Comparison of ENCODE assay signal across 28 cellular contexts in the genomic region with DNA sequence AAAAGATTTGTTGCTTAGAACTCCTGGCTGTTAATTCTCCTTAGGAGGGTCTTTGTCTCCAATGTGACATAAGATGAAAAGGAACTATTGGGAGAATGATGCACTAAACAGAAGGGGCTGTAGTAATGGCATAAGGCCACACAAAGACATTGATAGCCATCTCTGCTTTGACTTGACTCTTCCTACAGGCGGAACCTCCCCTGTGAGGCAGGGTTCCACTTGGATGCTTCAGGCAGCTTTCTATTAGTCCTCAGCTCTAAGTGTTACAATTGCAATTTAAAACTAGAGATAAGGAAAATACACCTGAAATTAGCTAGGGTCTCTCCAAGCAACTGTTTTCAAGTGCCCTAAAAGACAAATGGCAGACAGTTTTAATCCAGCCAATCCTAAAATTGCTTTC.
"Had no signal": no experiment of that assay in that cellular context is flagged by ENCODE, and none has a peak within 500 bp of the region (broad histone marks: within the 10 kb centered on the region; RNA-seq: fewer than 3 reads in every experiment).

No MANE protein-coding gene starts in this region.

- H3K9me3 Mint-ChIP-seq: naive B cell; natural killer cell treated with Interleukin-12 subunit alpha and Interleukin-12 subunit beta and Interleukin-15 and Interleukin-18, amount 100 ng/mL, for 72 hours; stimulated activated memory B cell treated with anti-CD40 and anti-IgM and Interleukin-4, amounts not matched to agents 10 μg/mL and 1 μg/mL and 100 μg/mL, for 72 hours had no signal

- H3K4me1 ChIP-seq: lower lobe of right lung, psoas muscle, testis, upper lobe of left lung had no signal

- DNase-seq: dermis blood vessel endothelial cell; effector memory CD4-positive, alpha-beta T cell; erythroblast; esophagus squamous epithelium; hypothalamus; immature natural killer cell; islet precursor cell; kidney glomerular epithelial cell; left colon; left ventricle myocardium superior; lower lobe of right lung; naive B cell; occipital lobe; ovary; posterior cingulate gyrus; psoas muscle; right cardiac atrium; sigmoid colon; stimulated activated CD4-positive, alpha-beta T cell treated with anti-CD3 and anti-CD28 coated beads, Interleukin-2, amount 100 ng/mL, for 24 hours; stimulated activated CD4-positive, alpha-beta T cell treated with anti-CD3 and anti-CD28 coated beads, Interleukin-4, amount 100 ng/mL, for 24 hours; stimulated activated naive CD8-positive, alpha-beta T cell treated with anti-CD3 and anti-CD28 coated beads, Interleukin-15, Interleukin-2, amounts not matched to agents 100 U/mL and 50 U/mL, for 24 hours; substantia nigra; testis; tibial artery; upper lobe of left lung had no signal

- H3K36me3 ChIP-seq: esophagus squamous epithelium, lower lobe of right lung, ovary, sigmoid colon, tibial artery, upper lobe of left lung had no signal

- ATAC-seq: left colon; left ventricle myocardium superior; lower lobe of right lung; natural killer cell treated with Interleukin-12 subunit alpha and Interleukin-12 subunit beta and Interleukin-15 and Interleukin-18, amount 100 ng/mL, for 72 hours; psoas muscle; right cardiac atrium; stimulated activated memory B cell treated with anti-CD40 and anti-IgM and Interleukin-4, amounts not matched to agents 10 μg/mL and 1 μg/mL and 100 μg/mL, for 72 hours; stimulated activated naive CD8-positive, alpha-beta T cell treated with anti-CD3 and anti-CD28 coated beads, Interleukin-15, Interleukin-2, amounts not matched to agents 100 U/mL and 50 U/mL, for 24 hours had no signal

- H3K9me3 ChIP-seq: esophagus squamous epithelium, lower lobe of right lung, ovary, psoas muscle, sigmoid colon, testis, tibial artery, upper lobe of left lung had no signal

- H3K4me3 Mint-ChIP-seq: immature natural killer cell; naive B cell; natural killer cell treated with Interleukin-12 subunit alpha and Interleukin-12 subunit beta and Interleukin-15 and Interleukin-18, amount 100 ng/mL, for 72 hours; stimulated activated memory B cell treated with anti-CD40 and anti-IgM and Interleukin-4, amounts not matched to agents 10 μg/mL and 1 μg/mL and 100 μg/mL, for 72 hours had no signal

- H3K36me3 Mint-ChIP-seq: immature natural killer cell; naive B cell; natural killer cell treated with Interleukin-12 subunit alpha and Interleukin-12 subunit beta and Interleukin-15 and Interleukin-18, amount 100 ng/mL, for 72 hours; stimulated activated memory B cell treated with anti-CD40 and anti-IgM and Interleukin-4, amounts not matched to agents 10 μg/mL and 1 μg/mL and 100 μg/mL, for 72 hours had no signal

- H3K27ac ChIP-seq: coronary artery, esophagus squamous epithelium, lower lobe of right lung, ovary, psoas muscle, sigmoid colon, testis, tibial artery, upper lobe of left lung had no signal

- H3K27ac Mint-ChIP-seq: immature natural killer cell; naive B cell; natural killer cell treated with Interleukin-12 subunit alpha and Interleukin-12 subunit beta and Interleukin-15 and Interleukin-18, amount 100 ng/mL, for 72 hours; stimulated activated memory B cell treated with anti-CD40 and anti-IgM and Interleukin-4, amounts not matched to agents 10 μg/mL and 1 μg/mL and 100 μg/mL, for 72 hours had no signal

- H3K27me3 ChIP-seq: esophagus squamous epithelium, ovary, sigmoid colon, testis, tibial artery, upper lobe of left lung had no signal

- H3K4me3 ChIP-seq: coronary artery, esophagus squamous epithelium, lower lobe of right lung, ovary, psoas muscle, sigmoid colon, testis, tibial artery, upper lobe of left lung had no signal

- H3K4me1 Mint-ChIP-seq: immature natural killer cell had no signal
